Comparison of ENCODE assay signal across 8 cellular contexts in genomic region chr19:10812902-10813404, GRCh38. TPM values are rescaled to one million over a fixed set of nuclear protein-coding genes. Genes with fewer than 3 reads are reported as not detected.
DNase-seq lines count a peak whose midpoint lies in the region; ATAC-seq and TF ChIP-seq lines count a peak whose summit lies in the region.

No MANE protein-coding gene starts in this region.

- H3K27ac ChIP-seq in RWPE2 (ENCODE audit: poor library complexity, severe bottlenecking) = no peak overlapping the region

- TF ChIP-seq CTCF in RWPE2 (IDR thresholded peaks at IDR 0.05; ENCODE audit: poor library complexity, severe bottlenecking) = no peak

- H3K27me3 ChIP-seq in RWPE2 (ENCODE audit: insufficient read depth, poor library complexity, severe bottlenecking) = no peaks in the 10 kb centered on the region

- H3K9me3 ChIP-seq in RWPE2 (ENCODE audit: severe bottlenecking) = no peaks in the 10 kb centered on the region

- no peaks in the 10 kb centered on the region for H3K4me1 ChIP-seq in RWPE2 (ENCODE audit: insufficient read depth, poor library complexity, severe bottlenecking)

- ATAC-seq in RWPE2 (ENCODE audit: low read depth) (peak; percentile 63), HG03354 (IDR thresholded peaks at IDR 0.05; ENCODE audit: poor library complexity, severe bottlenecking, unreplicated experiment) (no peak), GM21825 (IDR thresholded peaks at IDR 0.05; ENCODE audit: unreplicated experiment) (no peak), HG02763 (IDR thresholded peaks at IDR 0.05; ENCODE audit: unreplicated experiment) (no peak)

- peak; percentile 96 for DNase-seq in GM04504 (ENCODE audit: low read depth)
- DNase-seq in RWPE2 (ENCODE audit: low spot score) = no peak
- DNase-seq in dedifferentiated amniotic fluid mesenchymal stem cell (ENCODE audit: extremely low spot score) = peak; percentile 81
- DNase-seq in myocyte (ENCODE audit: low read depth) = peak; percentile 77
- DNase-seq in NCI-H510A (lab: John Stamatoyannopoulos, UW) = no peak

- peaks cover 45% of the 10 kb centered on the region for H3K36me3 ChIP-seq in RWPE2 (ENCODE audit: low read depth)

- H3K4me3 ChIP-seq in RWPE2 (ENCODE audit: severe bottlenecking) = no peak overlapping the region

RNA-seq across cellular contexts. Expression of gene TMED1, which starts 23.1 kb away (rescaled TPM):
- 84.8 and 87.4 TPM in 2 replicates for total RNA-seq in myocyte
- polyA plus RNA-seq in myocyte (2012) = 38.5 TPM

RNA-seq across cellular contexts. Expression of gene C19orf38, which starts 35.3 kb away (rescaled TPM):
- total RNA-seq in myocyte = 0.21 and 1.1 TPM in 2 replicates
- 1.1 TPM for polyA plus RNA-seq in myocyte (2012)

RNA-seq across cellular contexts. Expression of gene CARM1, which starts 58.4 kb away (rescaled TPM):
- 37.1 and 42.6 TPM in 2 replicates for total RNA-seq in myocyte
- polyA plus RNA-seq in myocyte (2012) = 48.9 TPM

Comparison
In these comparisons a context has a peak if more than half of its experiments do, and no peak if none do; other contexts are left out.
1. DNase-seq: peak in GM04504 (single experiment), dedifferentiated amniotic fluid mesenchymal stem cell (single experiment) and myocyte (single experiment); none in RWPE2 (single experiment) and NCI-H510A (single experiment).